ENCODE assay signal across 17 cellular contexts in genomic region chr10:130954326-130954905, GRCh38.
DNase-seq lines count a peak whose midpoint lies in the region; ATAC-seq and TF ChIP-seq lines count a peak whose summit lies in the region.
"Had no signal": no experiment of that assay in that cellular context is flagged by ENCODE, and none has a peak within 500 bp of the region (broad histone marks: within the 10 kb centered on the region; RNA-seq: fewer than 3 reads in every experiment).

No MANE protein-coding gene starts in this region.

- no peak overlapping the region for H3K27ac Mint-ChIP-seq in activated CD8-positive, alpha-beta memory T cell treated with anti-CD3 and anti-CD28 coated beads, Interleukin-2, amount 10 ng/mL, durations not matched to agents 7 days and 5 days
- H3K27ac Mint-ChIP-seq in endodermal cell, result no peak overlapping the region
- no peak overlapping the region for H3K27ac Mint-ChIP-seq in immature natural killer cell
- H3K27ac Mint-ChIP-seq: B cell; CD8-positive, alpha-beta T cell had no signal

- H3K4me1 ChIP-seq in endodermal cell (ENCODE audit: control insufficient read depth, insufficient read depth, low read length) (no peaks in the 10 kb centered on the region), sigmoid colon (no peaks in the 10 kb centered on the region)
- H3K4me1 ChIP-seq: HAP-1 had no signal

- no peak for TF ChIP-seq POLR2A in sigmoid colon (IDR thresholded peaks at IDR 0.05)

- no peak overlapping the region for H3K4me3 Mint-ChIP-seq in activated CD8-positive, alpha-beta memory T cell treated with anti-CD3 and anti-CD28 coated beads, Interleukin-2, amount 10 ng/mL, durations not matched to agents 7 days and 5 days
- H3K4me3 Mint-ChIP-seq in endodermal cell (no peak overlapping the region), immature natural killer cell (no peak overlapping the region)
- H3K4me3 Mint-ChIP-seq: B cell; CD8-positive, alpha-beta T cell had no signal

- H3K9me3 Mint-ChIP-seq in activated CD8-positive, alpha-beta memory T cell treated with anti-CD3 and anti-CD28 coated beads, Interleukin-2, amount 10 ng/mL, durations not matched to agents 7 days and 5 days (ENCODE audit: low read depth), result no peaks in the 10 kb centered on the region
- H3K9me3 Mint-ChIP-seq in endodermal cell (no peaks in the 10 kb centered on the region), immature natural killer cell (peaks cover 0 to under 1% (median 0%) of the 10 kb centered on the region in 6 donors)
- H3K9me3 Mint-ChIP-seq: CD8-positive, alpha-beta T cell had no signal

- 80 to 86% methylated on average over 6 to 8 of the region's 8 CpGs for WGBS in endodermal cell (ENCODE audit: insufficient coverage in 1 of 2, insufficient read length in 1 of 2), 2 experiments
- 67 to 71% methylated on average over 8 of the region's 8 CpGs for WGBS in sigmoid colon, 2 donors

- no peak for TF ChIP-seq CTCF in WERI-Rb-1 (IDR thresholded peaks at IDR 0.05; ENCODE audit: low read depth, low read length)
- TF ChIP-seq CTCF in endodermal cell (conservative IDR thresholded peaks at IDR 0.05), result no peak
- no peak for TF ChIP-seq CTCF in sigmoid colon (IDR thresholded peaks at IDR 0.05)

- no peaks in the 10 kb centered on the region for H3K4me1 Mint-ChIP-seq in activated CD8-positive, alpha-beta memory T cell treated with anti-CD3 and anti-CD28 coated beads, Interleukin-2, amount 10 ng/mL, durations not matched to agents 7 days and 5 days
- H3K4me1 Mint-ChIP-seq in endodermal cell, result no peaks in the 10 kb centered on the region
- H3K4me1 Mint-ChIP-seq in immature natural killer cell, result no peaks in the 10 kb centered on the region
- H3K4me1 Mint-ChIP-seq: B cell had no signal

- H3K9me3 ChIP-seq in WERI-Rb-1 (ENCODE audit: severe bottlenecking) (no peaks in the 10 kb centered on the region), endodermal cell (ENCODE audit: control insufficient read depth, low read length) (no peaks in the 10 kb centered on the region), sigmoid colon (no peaks in the 10 kb centered on the region)
- H3K9me3 ChIP-seq: HAP-1 had no signal

- no peaks in the 10 kb centered on the region for H3K27me3 Mint-ChIP-seq in activated CD8-positive, alpha-beta memory T cell treated with anti-CD3 and anti-CD28 coated beads, Interleukin-2, amount 10 ng/mL, durations not matched to agents 7 days and 5 days
- no peaks in the 10 kb centered on the region for H3K27me3 Mint-ChIP-seq in endodermal cell (ENCODE audit: insufficient read depth)
- peaks cover 0 to 3% (median 0%) of the 10 kb centered on the region in 3 donors for H3K27me3 Mint-ChIP-seq in immature natural killer cell (ENCODE audit: low read depth in 3 of 3)
- H3K27me3 Mint-ChIP-seq: B cell had no signal

- H3K9ac ChIP-seq in endodermal cell (ENCODE audit: extremely low read depth, low read length, poor library complexity, severe bottlenecking), result no peak overlapping the region
- H3K9ac ChIP-seq: BLaER1 treated with 17β-estradiol and CSF1 and Interleukin-3, amounts not matched to agents 10 nM and 100 nM had no signal

- intact Hi-C loops in sigmoid colon (cut with DNase I), result no loop called here

- H3K27me3 ChIP-seq in WERI-Rb-1 (ENCODE audit: insufficient read depth, low read depth, severe bottlenecking), result no peaks in the 10 kb centered on the region
- no peaks in the 10 kb centered on the region for H3K27me3 ChIP-seq in endodermal cell (ENCODE audit: control insufficient read depth, insufficient read depth, low read length, poor library complexity, severe bottlenecking)
- peaks cover 0 to 3% (median 0%) of the 10 kb centered on the region in 3 donors for H3K27me3 ChIP-seq in sigmoid colon
- H3K27me3 ChIP-seq: BLaER1 treated with 17β-estradiol and CSF1 and Interleukin-3, amounts not matched to agents 10 nM and 100 nM had no signal

- no peaks in the 10 kb centered on the region for H3K36me3 Mint-ChIP-seq in activated CD8-positive, alpha-beta memory T cell treated with anti-CD3 and anti-CD28 coated beads, Interleukin-2, amount 10 ng/mL, durations not matched to agents 7 days and 5 days
- no peaks in the 10 kb centered on the region for H3K36me3 Mint-ChIP-seq in endodermal cell (ENCODE audit: low read depth)
- H3K36me3 Mint-ChIP-seq in immature natural killer cell, result no peaks in the 10 kb centered on the region
- H3K36me3 Mint-ChIP-seq: CD8-positive, alpha-beta T cell had no signal

- H3K36me3 ChIP-seq in WERI-Rb-1, result no peaks in the 10 kb centered on the region
- no peaks in the 10 kb centered on the region for H3K36me3 ChIP-seq in endodermal cell (ENCODE audit: control insufficient read depth, insufficient read depth, low read length)
- no peaks in the 10 kb centered on the region for H3K36me3 ChIP-seq in sigmoid colon
- H3K36me3 ChIP-seq: BLaER1 treated with 17β-estradiol and CSF1 and Interleukin-3, amounts not matched to agents 10 nM and 100 nM; HAP-1 had no signal

- H3K4me3 ChIP-seq in WERI-Rb-1 (ENCODE audit: low read depth, low read length) (no peak overlapping the region), endodermal cell (ENCODE audit: low read length) (no peak overlapping the region), sigmoid colon (no peak overlapping the region)
- H3K4me3 ChIP-seq: BLaER1 treated with 17β-estradiol and CSF1 and Interleukin-3, amounts not matched to agents 10 nM and 100 nM; GM12878; HAP-1 had no signal

- H3K27ac ChIP-seq in WERI-Rb-1 (no peak overlapping the region), endodermal cell (ENCODE audit: low read depth, low read length) (no peak overlapping the region), sigmoid colon (no peak overlapping the region)
- H3K27ac ChIP-seq: BLaER1 treated with 17β-estradiol and CSF1 and Interleukin-3, amounts not matched to agents 10 nM and 100 nM had no signal

- CTCF ChIA-PET in activated CD8-positive, alpha-beta memory T cell treated with anti-CD3 and anti-CD28 coated beads, Interleukin-2, amount 10 ng/mL, durations not matched to agents 7 days and 5 days (lab: Charles Lee), result no interaction called here

- TF ChIP-seq EP300 in sigmoid colon (IDR thresholded peaks at IDR 0.05), result no peak

- no peak for ATAC-seq in activated CD8-positive, alpha-beta memory T cell treated with anti-CD3 and anti-CD28 coated beads, Interleukin-2, amount 10 ng/mL, durations not matched to agents 7 days and 5 days
- ATAC-seq: CD8-positive, alpha-beta T cell; GM12878 had no signal

- DNase-seq in activated CD8-positive, alpha-beta memory T cell treated with anti-CD3 and anti-CD28 coated beads for 24 hours, result peak; percentile 7
- DNase-seq in activated CD8-positive, alpha-beta memory T cell treated with anti-CD3 and anti-CD28 coated beads, Interleukin-2, amount 10 ng/mL, durations not matched to agents 7 days and 5 days, result no peak
- DNase-seq in WERI-Rb-1 (peak; percentile 85), endodermal cell (peak; percentile 33), sigmoid colon (no peak), immature natural killer cell (no peak)
- DNase-seq: Calu3; CD8-positive, alpha-beta T cell; DMS 273 treated with DMSO at 0.1 percent for 48 hours; DMS53; DND-41; EL; GOT3 had no signal

Comparison
In these comparisons a context has a peak if more than half of its experiments do, and no peak if none do; other contexts are left out.
1. DNase-seq: peak in activated CD8-positive, alpha-beta memory T cell treated with anti-CD3 and anti-CD28 coated beads for 24 hours (single experiment), WERI-Rb-1 (single experiment) and endodermal cell (single experiment); none in activated CD8-positive, alpha-beta memory T cell treated with anti-CD3 and anti-CD28 coated beads, Interleukin-2, amount 10 ng/mL, durations not matched to agents 7 days and 5 days (single experiment), sigmoid colon (single experiment) and immature natural killer cell (0 of 3).